ENCODE assay signal across 1 cellular context in genomic region chr14:23568600-23569310, GRCh38.
TF ChIP-seq lines count a peak whose summit lies in the region.

No MANE protein-coding gene starts in this region.

TF ChIP-seq in HepG2, 621 proteins besides CTCF, POLR2A, EP300 and RAD21 (continued from another document):
- TF ChIP-seq PRDM4 (CRISPR knock-in tag; IDR thresholded peaks at IDR 0.05; ENCODE audit: borderline replicate concordance) (no peak), HHEX (CRISPR knock-in tag; IDR thresholded peaks at IDR 0.05) (no peak; the same call in 1 of the 2 replicates), FOXK2 (IDR thresholded peaks at IDR 0.05) (no peak), NONO (IDR thresholded peaks at IDR 0.05) (no peak), NONO (CRISPR knock-in tag; conservative IDR thresholded peaks at IDR 0.05) (no peak), SOX5 (CRISPR knock-in tag; IDR thresholded peaks at IDR 0.05; ENCODE audit: borderline replicate concordance) (no peak), KAT7 (CRISPR knock-in tag; IDR thresholded peaks at IDR 0.05; ENCODE audit: borderline replicate concordance) (no peak), ZNF703 (CRISPR knock-in tag; IDR thresholded peaks at IDR 0.05; ENCODE audit: borderline replicate concordance) (no peak), XBP1 (CRISPR knock-in tag; IDR thresholded peaks at IDR 0.05) (no peak), SIN3B (IDR thresholded peaks at IDR 0.05; ENCODE audit: low read length) (no peak; the same call in 1 of the 2 replicates), GLMP (CRISPR knock-in tag; IDR thresholded peaks at IDR 0.05; ENCODE audit: borderline replicate concordance) (no peak), ZNF800 (CRISPR knock-in tag; IDR thresholded peaks at IDR 0.05) (no peak), ZNF160 (CRISPR knock-in tag; IDR thresholded peaks at IDR 0.05) (no peak), ZNF713 (CRISPR knock-in tag; IDR thresholded peaks at IDR 0.05) (no peak), ARID2 (CRISPR knock-in tag; IDR thresholded peaks at IDR 0.05; ENCODE audit: borderline replicate concordance) (no peak), ISL2 (CRISPR knock-in tag; IDR thresholded peaks at IDR 0.05) (no peak), SMC3 (IDR thresholded peaks at IDR 0.05; ENCODE audit: low read length) (peak; percentile 86), ZNF773 (CRISPR knock-in tag; IDR thresholded peaks at IDR 0.05; ENCODE audit: borderline replicate concordance) (peak; percentile 32; the same call in 1 of the 2 replicates), RARA (CRISPR knock-in tag; IDR thresholded peaks at IDR 0.05) (no peak), MZF1 (CRISPR knock-in tag; IDR thresholded peaks at IDR 0.05; ENCODE audit: borderline replicate concordance) (no peak; the same call in 1 of the 2 replicates), THAP8 (CRISPR knock-in tag; IDR thresholded peaks at IDR 0.05; ENCODE audit: borderline replicate concordance) (no peak), ZNF317 (CRISPR knock-in tag; IDR thresholded peaks at IDR 0.05) (no peak), ZNF530 (CRISPR knock-in tag; IDR thresholded peaks at IDR 0.05; ENCODE audit: low read depth) (no peak), ZNF672 (CRISPR knock-in tag; IDR thresholded peaks at IDR 0.05) (no peak), MED13 (CRISPR knock-in tag; IDR thresholded peaks at IDR 0.05) (no peak), ZBTB25 (CRISPR knock-in tag; IDR thresholded peaks at IDR 0.05) (no peak), ADNP (CRISPR knock-in tag; IDR thresholded peaks at IDR 0.05) (no peak)
- TF ChIP-seq, protein P1, sequence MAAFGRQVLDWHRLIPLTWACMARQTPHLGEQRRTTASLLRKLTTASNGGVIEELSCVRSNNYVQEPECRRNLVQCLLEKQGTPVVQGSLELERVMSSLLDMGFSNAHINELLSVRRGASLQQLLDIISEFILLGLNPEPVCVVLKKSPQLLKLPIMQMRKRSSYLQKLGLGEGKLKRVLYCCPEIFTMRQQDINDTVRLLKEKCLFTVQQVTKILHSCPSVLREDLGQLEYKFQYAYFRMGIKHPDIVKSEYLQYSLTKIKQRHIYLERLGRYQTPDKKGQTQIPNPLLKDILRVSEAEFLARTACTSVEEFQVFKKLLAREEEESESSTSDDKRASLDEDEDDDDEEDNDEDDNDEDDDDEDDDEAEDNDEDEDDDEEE (CRISPR knock-in tag; IDR thresholded peaks at IDR 0.05): 0 out of 2 replicates have a peak, but pooled peaks have one; percentile 8
- TF ChIP-seq, protein P2, sequence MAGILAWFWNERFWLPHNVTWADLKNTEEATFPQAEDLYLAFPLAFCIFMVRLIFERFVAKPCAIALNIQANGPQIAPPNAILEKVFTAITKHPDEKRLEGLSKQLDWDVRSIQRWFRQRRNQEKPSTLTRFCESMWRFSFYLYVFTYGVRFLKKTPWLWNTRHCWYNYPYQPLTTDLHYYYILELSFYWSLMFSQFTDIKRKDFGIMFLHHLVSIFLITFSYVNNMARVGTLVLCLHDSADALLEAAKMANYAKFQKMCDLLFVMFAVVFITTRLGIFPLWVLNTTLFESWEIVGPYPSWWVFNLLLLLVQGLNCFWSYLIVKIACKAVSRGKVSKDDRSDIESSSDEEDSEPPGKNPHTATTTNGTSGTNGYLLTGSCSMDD (CRISPR knock-in tag; IDR thresholded peaks at IDR 0.05): no peak
- TF ChIP-seq, protein P3, sequence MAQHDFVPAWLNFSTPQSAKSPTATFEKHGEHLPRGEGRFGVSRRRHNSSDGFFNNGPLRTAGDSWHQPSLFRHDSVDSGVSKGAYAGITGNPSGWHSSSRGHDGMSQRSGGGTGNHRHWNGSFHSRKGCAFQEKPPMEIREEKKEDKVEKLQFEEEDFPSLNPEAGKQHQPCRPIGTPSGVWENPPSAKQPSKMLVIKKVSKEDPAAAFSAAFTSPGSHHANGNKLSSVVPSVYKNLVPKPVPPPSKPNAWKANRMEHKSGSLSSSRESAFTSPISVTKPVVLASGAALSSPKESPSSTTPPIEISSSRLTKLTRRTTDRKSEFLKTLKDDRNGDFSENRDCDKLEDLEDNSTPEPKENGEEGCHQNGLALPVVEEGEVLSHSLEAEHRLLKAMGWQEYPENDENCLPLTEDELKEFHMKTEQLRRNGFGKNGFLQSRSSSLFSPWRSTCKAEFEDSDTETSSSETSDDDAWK (CRISPR knock-in tag; IDR thresholded peaks at IDR 0.05): no peak
- TF ChIP-seq, protein P4, sequence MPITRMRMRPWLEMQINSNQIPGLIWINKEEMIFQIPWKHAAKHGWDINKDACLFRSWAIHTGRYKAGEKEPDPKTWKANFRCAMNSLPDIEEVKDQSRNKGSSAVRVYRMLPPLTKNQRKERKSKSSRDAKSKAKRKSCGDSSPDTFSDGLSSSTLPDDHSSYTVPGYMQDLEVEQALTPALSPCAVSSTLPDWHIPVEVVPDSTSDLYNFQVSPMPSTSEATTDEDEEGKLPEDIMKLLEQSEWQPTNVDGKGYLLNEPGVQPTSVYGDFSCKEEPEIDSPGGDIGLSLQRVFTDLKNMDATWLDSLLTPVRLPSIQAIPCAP (CRISPR knock-in tag; IDR thresholded peaks at IDR 0.05; ENCODE audit: low read depth): no peak
- TF ChIP-seq, protein P5, sequence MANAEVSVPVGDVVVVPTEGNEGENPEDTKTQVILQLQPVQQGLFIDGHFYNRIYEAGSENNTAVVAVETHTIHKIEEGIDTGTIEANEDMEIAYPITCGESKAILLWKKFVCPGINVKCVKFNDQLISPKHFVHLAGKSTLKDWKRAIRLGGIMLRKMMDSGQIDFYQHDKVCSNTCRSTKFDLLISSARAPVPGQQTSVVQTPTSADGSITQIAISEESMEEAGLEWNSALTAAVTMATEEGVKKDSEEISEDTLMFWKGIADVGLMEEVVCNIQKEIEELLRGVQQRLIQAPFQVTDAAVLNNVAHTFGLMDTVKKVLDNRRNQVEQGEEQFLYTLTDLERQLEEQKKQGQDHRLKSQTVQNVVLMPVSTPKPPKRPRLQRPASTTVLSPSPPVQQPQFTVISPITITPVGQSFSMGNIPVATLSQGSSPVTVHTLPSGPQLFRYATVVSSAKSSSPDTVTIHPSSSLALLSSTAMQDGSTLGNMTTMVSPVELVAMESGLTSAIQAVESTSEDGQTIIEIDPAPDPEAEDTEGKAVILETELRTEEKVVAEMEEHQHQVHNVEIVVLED (CRISPR knock-in tag; IDR thresholded peaks at IDR 0.05; ENCODE audit: borderline replicate concordance): peak; percentile 47; the same call in 1 of the 2 replicates
- TF ChIP-seq, protein P6, sequence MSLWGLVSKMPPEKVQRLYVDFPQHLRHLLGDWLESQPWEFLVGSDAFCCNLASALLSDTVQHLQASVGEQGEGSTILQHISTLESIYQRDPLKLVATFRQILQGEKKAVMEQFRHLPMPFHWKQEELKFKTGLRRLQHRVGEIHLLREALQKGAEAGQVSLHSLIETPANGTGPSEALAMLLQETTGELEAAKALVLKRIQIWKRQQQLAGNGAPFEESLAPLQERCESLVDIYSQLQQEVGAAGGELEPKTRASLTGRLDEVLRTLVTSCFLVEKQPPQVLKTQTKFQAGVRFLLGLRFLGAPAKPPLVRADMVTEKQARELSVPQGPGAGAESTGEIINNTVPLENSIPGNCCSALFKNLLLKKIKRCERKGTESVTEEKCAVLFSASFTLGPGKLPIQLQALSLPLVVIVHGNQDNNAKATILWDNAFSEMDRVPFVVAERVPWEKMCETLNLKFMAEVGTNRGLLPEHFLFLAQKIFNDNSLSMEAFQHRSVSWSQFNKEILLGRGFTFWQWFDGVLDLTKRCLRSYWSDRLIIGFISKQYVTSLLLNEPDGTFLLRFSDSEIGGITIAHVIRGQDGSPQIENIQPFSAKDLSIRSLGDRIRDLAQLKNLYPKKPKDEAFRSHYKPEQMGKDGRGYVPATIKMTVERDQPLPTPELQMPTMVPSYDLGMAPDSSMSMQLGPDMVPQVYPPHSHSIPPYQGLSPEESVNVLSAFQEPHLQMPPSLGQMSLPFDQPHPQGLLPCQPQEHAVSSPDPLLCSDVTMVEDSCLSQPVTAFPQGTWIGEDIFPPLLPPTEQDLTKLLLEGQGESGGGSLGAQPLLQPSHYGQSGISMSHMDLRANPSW (CRISPR knock-in tag; IDR thresholded peaks at IDR 0.05; ENCODE audit: borderline replicate concordance): no peak
